1 cellular context compared by ENCODE assay signal in genomic region chr17:67245073-67245693, GRCh38.
TF ChIP-seq lines count a peak whose summit lies in the region.

TSS of gene HELZ (minus strand) at chr17:67245196. CDS start at chr17:67218804, 26,392 bp downstream.

TF ChIP-seq in K562, 482 proteins besides CTCF, POLR2A, EP300 and RAD21 (continued from another document and continues in another):
- TF ChIP-seq PHF8 (IDR thresholded peaks at IDR 0.05; ENCODE audit: borderline replicate concordance, low read length), result peak; percentile 40; the same call in 1 of the 2 replicates
- TF ChIP-seq NELFE (IDR thresholded peaks at IDR 0.05; ENCODE audit: insufficient read depth, insufficient read length), result no peak
- TF ChIP-seq ZNF217 (CRISPR knock-in tag; IDR thresholded peaks at IDR 0.05), result no peak
- TF ChIP-seq RBM14 (IDR thresholded peaks at IDR 0.05; ENCODE audit: borderline replicate concordance, insufficient read depth, low read depth, low read length), result no peak
- no peak for TF ChIP-seq ZNF77 (CRISPR knock-in tag; IDR thresholded peaks at IDR 0.05)
- no peak for TF ChIP-seq SP1 (CRISPR knock-in tag; IDR thresholded peaks at IDR 0.05)
- no peak for TF ChIP-seq PHTF2 (CRISPR knock-in tag; IDR thresholded peaks at IDR 0.05)
- peak; percentile 70; the same call in 1 of the 2 replicates for TF ChIP-seq SAFB (IDR thresholded peaks at IDR 0.05; ENCODE audit: borderline replicate concordance, low read depth, low read length)
- no peak for TF ChIP-seq DPF2 (IDR thresholded peaks at IDR 0.05)
- TF ChIP-seq SIN3B (IDR thresholded peaks at IDR 0.05; ENCODE audit: low read depth), result no peak
- TF ChIP-seq MGA (IDR thresholded peaks at IDR 0.05), result no peak; the same call in 1 of the 2 replicates
- no peak for TF ChIP-seq ZNF551 (CRISPR knock-in tag; IDR thresholded peaks at IDR 0.05)
- no peak for TF ChIP-seq ZNF232 (CRISPR knock-in tag; IDR thresholded peaks at IDR 0.05)
- no peak for TF ChIP-seq ZNF124 (CRISPR knock-in tag; IDR thresholded peaks at IDR 0.05)
- TF ChIP-seq MEIS2 (IDR thresholded peaks at IDR 0.05; ENCODE audit: partially characterized antibody), result peak; percentile 56
- TF ChIP-seq HMGN3 (IDR thresholded peaks at IDR 0.05; ENCODE audit: borderline replicate concordance, extremely low read depth, insufficient read length, low read depth, low read length), result peak; percentile 56
- TF ChIP-seq RREB1 (CRISPR knock-in tag; IDR thresholded peaks at IDR 0.05), result no peak
- TF ChIP-seq CBX2 (IDR thresholded peaks at IDR 0.05; ENCODE audit: insufficient read depth, low read length, poor library complexity, severe bottlenecking), result no peak
- TF ChIP-seq RBFOX2 (IDR thresholded peaks at IDR 0.05; ENCODE audit: low read depth, low read length), result peak; percentile 59
- TF ChIP-seq BCOR (IDR thresholded peaks at IDR 0.05), result no peak
- TF ChIP-seq ZNF407 (IDR thresholded peaks at IDR 0.05; ENCODE audit: low read depth), result no peak
- no peak for TF ChIP-seq SMAD2 (IDR thresholded peaks at IDR 0.05; ENCODE audit: low read depth, low read length)
- peak; percentile 63 to 93 (median 87) for TF ChIP-seq YY1 (IDR thresholded peaks at IDR 0.05; ENCODE audit: borderline replicate concordance in 1 of 3, control insufficient read depth in 1 of 3, extremely low read depth in 1 of 3, insufficient read depth in 3 of 3, insufficient read length in 1 of 3, insufficient replicate concordance in 2 of 3, low read depth in 1 of 3, low read length in 2 of 3)
- no peak for TF ChIP-seq KLF16 (IDR thresholded peaks at IDR 0.05)
